Comparison of ENCODE assay signal across 15 cellular contexts in genomic region chr5:98587166-98587565, GRCh38.
DNase-seq lines count a peak whose midpoint lies in the region; ATAC-seq lines count a peak whose summit lies in the region.
"Had no signal": no experiment of that assay in that cellular context is flagged by ENCODE, and none has a peak within 500 bp of the region (broad histone marks: within the 10 kb centered on the region; RNA-seq: fewer than 3 reads in every experiment).

No MANE protein-coding gene starts in this region.

- peak overlapping the region; percentile 10 for H2AFZ ChIP-seq in neuron (ENCODE audit: low read depth, low read length)

- DNase-seq in NCI-H2171 treated with DMSO at 0.1 percent for 48 hours (lab: John Stamatoyannopoulos, UW) (peak; percentile 9), NCI-H2171 (lab: John Stamatoyannopoulos, UW) (no peak), left colon (no peak), dermis blood vessel endothelial cell (no peak)
- DNase-seq: AML-193; Caco-2; Calu3; CD4-positive, alpha-beta T cell; CD8-positive, alpha-beta T cell; DMS79 treated with DMSO at 0.1 percent for 48 hours; GF-D8 had no signal

- peaks cover 4% of the 10 kb centered on the region for H3K4me1 ChIP-seq in neuron (ENCODE audit: insufficient read depth, low read length)
- H3K4me1 ChIP-seq: A549, Caco-2 had no signal

- H3K27me3 ChIP-seq in neuron (ENCODE audit: insufficient read depth, low read length): no peaks in the 10 kb centered on the region
- H3K27me3 ChIP-seq: BLaER1 treated with 17β-estradiol and CSF1 and Interleukin-3, amounts not matched to agents 10 nM and 100 nM had no signal

- H3K4me3 ChIP-seq in neuron (ENCODE audit: low read length): no peak overlapping the region
- H3K4me3 ChIP-seq: A549; BLaER1 treated with 17β-estradiol and CSF1 and Interleukin-3, amounts not matched to agents 10 nM and 100 nM had no signal

- H3K9me3 ChIP-seq in neuron (ENCODE audit: low read length): peaks cover 2% of the 10 kb centered on the region
- H3K9me3 ChIP-seq: A549, Caco-2 had no signal

- intact Hi-C loops in left colon (cut with DNase I, micrococcal nuclease): no loop called here

- peak; percentile 70 for ATAC-seq in left colon
- ATAC-seq in HG03469 (IDR thresholded peaks at IDR 0.05; ENCODE audit: unreplicated experiment): no peak
- ATAC-seq: A549; CD8-positive, alpha-beta T cell had no signal

- no peaks in the 10 kb centered on the region for H3K36me3 ChIP-seq in neuron (ENCODE audit: insufficient read depth, low read length)
- H3K36me3 ChIP-seq: BLaER1 treated with 17β-estradiol and CSF1 and Interleukin-3, amounts not matched to agents 10 nM and 100 nM had no signal
